ENCODE assay signal across 1 cellular context in genomic region chr1:41958015-41958673, GRCh38.
A peak's percentile ranks its signal among the peaks of the same experiment; 100 is the strongest.
TF ChIP-seq lines count a peak whose summit lies in the region.

No MANE protein-coding gene starts in this region.

TF ChIP-seq in GM12878, 131 proteins besides CTCF, POLR2A, EP300 and RAD21 (continued from another document):
- TF ChIP-seq ZNF592 (IDR thresholded peaks at IDR 0.05) (no peak), EZH2 (IDR thresholded peaks at IDR 0.05; ENCODE audit: borderline replicate concordance, control insufficient read depth, low read depth, low read length) (no peak), HCFC1 (IDR thresholded peaks at IDR 0.05; ENCODE audit: low read length) (no peak), MYC (IDR thresholded peaks at IDR 0.05; ENCODE audit: insufficient read depth, insufficient read length, insufficient replicate concordance, low read length, severe bottlenecking) (no peak), IKZF1 (conservative IDR thresholded peaks at IDR 0.05) (no peak), SMC3 (IDR thresholded peaks at IDR 0.05; ENCODE audit: borderline replicate concordance, low read length) (no peak), NR2C2 (IDR thresholded peaks at IDR 0.05; ENCODE audit: borderline replicate concordance, control insufficient read depth, insufficient read length, low read depth) (no peak), BRCA1 (IDR thresholded peaks at IDR 0.05; ENCODE audit: low read depth, low read length) (no peak), CBFB (IDR thresholded peaks at IDR 0.05; ENCODE audit: low read depth) (no peak), PBX3 (IDR thresholded peaks at IDR 0.05; ENCODE audit: insufficient replicate concordance, low read depth, low read length) (no peak), USF1 (IDR thresholded peaks at IDR 0.05; ENCODE audit: borderline replicate concordance, extremely low read length, insufficient read depth, low read depth, low read length) (peak; percentile 58), BMI1 (IDR thresholded peaks at IDR 0.05; ENCODE audit: borderline replicate concordance) (no peak)
